ENCODE assay signal across 16 cellular contexts in the genomic region with DNA sequence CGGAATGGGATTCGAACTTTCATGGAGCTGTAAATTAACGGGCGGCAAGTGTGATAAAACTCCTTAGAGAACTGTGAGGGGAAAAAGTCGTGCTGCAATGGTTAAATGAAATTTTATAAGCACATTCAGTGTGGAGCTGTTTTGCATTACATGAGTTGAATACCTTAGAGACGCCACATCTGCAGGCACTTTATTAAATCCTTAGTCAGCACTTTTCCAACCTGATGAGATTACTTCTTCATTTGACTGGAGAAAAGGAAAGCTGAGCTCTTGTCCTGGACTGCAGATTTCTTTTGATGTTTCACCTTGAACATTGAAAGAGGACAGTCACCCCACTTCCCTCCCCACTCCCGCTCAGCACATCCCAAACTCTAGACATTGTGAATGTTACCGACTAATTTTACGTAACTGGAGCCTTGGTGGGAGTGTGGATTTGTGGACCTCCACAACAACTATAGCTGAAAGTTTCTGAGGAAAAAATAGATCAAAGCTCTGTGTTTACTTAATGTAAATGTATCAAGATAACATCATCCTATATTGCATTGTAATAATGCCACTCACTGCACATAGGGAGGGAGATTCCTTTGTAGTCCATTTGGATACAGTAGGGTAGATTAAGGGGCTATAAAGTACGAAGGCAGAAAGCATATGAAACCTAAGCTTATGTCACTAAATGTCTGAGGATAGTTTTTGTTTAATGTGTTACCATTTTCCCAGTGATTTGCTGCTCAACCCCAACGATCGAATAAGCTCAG.
A peak's percentile ranks its signal among the peaks of the same experiment; 100 is the strongest.
DNase-seq lines count a peak whose midpoint lies in the region; ATAC-seq and TF ChIP-seq lines count a peak whose summit lies in the region.
"Had no signal": no experiment of that assay in that cellular context is flagged by ENCODE, and none has a peak within 500 bp of the region (broad histone marks: within the 10 kb centered on the region; RNA-seq: fewer than 3 reads in every experiment).

No MANE protein-coding gene starts in this region.

- WGBS in right cardiac atrium, result 71% methylated on average over 12 of the region's 12 CpGs
- 75 to 88% methylated on average over 11 to 12 of the region's 12 CpGs for WGBS in esophagus squamous epithelium, 2 donors

- H3K27me3 ChIP-seq in right cardiac atrium (ENCODE audit: control insufficient read depth, insufficient read depth) (no peaks in the 10 kb centered on the region), esophagus squamous epithelium (no peaks in the 10 kb centered on the region), parathyroid adenoma (ENCODE audit: control insufficient read depth, insufficient read depth, low read length) (no peaks in the 10 kb centered on the region), uterus (no peaks in the 10 kb centered on the region)

- H3K4me3 ChIP-seq in right cardiac atrium (ENCODE audit: low read length) (no peak overlapping the region), esophagus squamous epithelium (no peak overlapping the region), parathyroid adenoma (ENCODE audit: low read depth, low read length) (no peak overlapping the region), uterus (no peak overlapping the region)

- H3K36me3 Mint-ChIP-seq in effector memory CD8-positive, alpha-beta T cell (ENCODE audit: insufficient read depth), result peaks cover 10% of the 10 kb centered on the region
- H3K36me3 Mint-ChIP-seq: memory B cell had no signal

- TF ChIP-seq POLR2A in esophagus squamous epithelium (IDR thresholded peaks at IDR 0.05) (no peak), uterus (IDR thresholded peaks at IDR 0.05) (no peak)

- peak overlapping the region; percentile 9 for H2AFZ ChIP-seq in parathyroid adenoma

- no peak for DNase-seq in right cardiac atrium
- DNase-seq in cardiac septum (ENCODE audit: low spot score), result no peak
- DNase-seq in esophagus squamous epithelium (lab: John Stamatoyannopoulos, UW), result no peak
- no peak for DNase-seq in uterus
- no peak for DNase-seq in COLO829 (ENCODE audit: low spot score)
- DNase-seq in effector memory CD8-positive, alpha-beta T cell, result no peak
- no peak for DNase-seq in stimulated activated CD4-positive, alpha-beta T cell treated with anti-CD3 and anti-CD28 coated beads, Interleukin-4, amount 100 ng/mL, for 1 hour
- DNase-seq: activated CD8-positive, alpha-beta T cell treated with anti-CD3 and anti-CD28 coated beads for 36 hours; NCI-H1436; NCI-H446; nucleus accumbens had no signal

- peak overlapping the region in 1 of 2 donors; percentile 87 for H3K27ac Mint-ChIP-seq in effector memory CD8-positive, alpha-beta T cell
- H3K27ac Mint-ChIP-seq: activated CD8-positive, alpha-beta T cell treated with anti-CD3 and anti-CD28 coated beads for 36 hours; memory B cell had no signal

- no peak overlapping the region for H3K9ac ChIP-seq in parathyroid adenoma

- H3K4me1 ChIP-seq in right cardiac atrium (ENCODE audit: control insufficient read depth, insufficient read depth, low read length) (peaks cover 32% of the 10 kb centered on the region), esophagus squamous epithelium (peaks cover 52 to 82% (median 53%) of the 10 kb centered on the region in 3 donors), parathyroid adenoma (peaks cover 24% of the 10 kb centered on the region), uterus (peaks cover 5 to 12% of the 10 kb centered on the region in 2 donors)

- H3K9me3 Mint-ChIP-seq in effector memory CD8-positive, alpha-beta T cell, result no peaks in the 10 kb centered on the region
- H3K9me3 Mint-ChIP-seq: activated CD8-positive, alpha-beta T cell treated with anti-CD3 and anti-CD28 coated beads for 36 hours; dendritic cell treated with granulocyte-macrophage colony-stimulating factor and Interleukin-4, amounts not matched to agents 40 ng/mL and 50 ng/mL, for 4 days; memory B cell had no signal

- no peaks in the 10 kb centered on the region for H3K79me2 ChIP-seq in parathyroid adenoma

- H3K27ac ChIP-seq in right cardiac atrium (ENCODE audit: low read length) (peak overlapping the region; percentile 95), esophagus squamous epithelium (peak overlapping the region; percentile 35 to 84 (median 80)), parathyroid adenoma (peak overlapping the region; percentile 71), uterus (peak overlapping the region; percentile 66 to 78)
- H3K27ac ChIP-seq: HL-60 had no signal

- no peaks in the 10 kb centered on the region for H3K27me3 Mint-ChIP-seq in effector memory CD8-positive, alpha-beta T cell
- H3K27me3 Mint-ChIP-seq: activated CD8-positive, alpha-beta T cell treated with anti-CD3 and anti-CD28 coated beads for 36 hours; dendritic cell treated with granulocyte-macrophage colony-stimulating factor and Interleukin-4, amounts not matched to agents 40 ng/mL and 50 ng/mL, for 4 days had no signal

- no peak for ATAC-seq in right cardiac atrium
- ATAC-seq in effector memory CD8-positive, alpha-beta T cell (replicated peaks), result no peak
- ATAC-seq: activated CD8-positive, alpha-beta T cell treated with anti-CD3 and anti-CD28 coated beads for 36 hours; SK-N-SH treated with all-trans-retinoic acid at 6 μM for 48 hours had no signal

- intact Hi-C loops in right cardiac atrium (cut with DNase I), result loop anchor here (5.0 to 10.0 kb wide), 7 partner anchors 107 to 477 kb away; a partner anchor contains a TSS
- intact Hi-C loops in cardiac septum (cut with DNase I), result loop anchor here (2.0 to 10.0 kb wide), 6 partner anchors 114 to 469 kb away; no protein-coding TSS in a partner anchor
- intact Hi-C loops in esophagus squamous epithelium (cut with DNase I), result loop anchor here (10.0 kb wide), 2 partner anchors 203 to 397 kb away; no protein-coding TSS in a partner anchor
- intact Hi-C loops in uterus (cut with DNase I; ENCODE audit: low total_unique reads), result loop anchor here (10.0 kb wide), 1 partner anchor 397 kb away; no protein-coding TSS in a partner anchor

- peaks cover 0 to 21% (median 4%) of the 10 kb centered on the region in 3 donors for H3K36me3 ChIP-seq in esophagus squamous epithelium
- no peaks in the 10 kb centered on the region for H3K36me3 ChIP-seq in parathyroid adenoma (ENCODE audit: control insufficient read depth, insufficient read depth, low read length)
- no peaks in the 10 kb centered on the region for H3K36me3 ChIP-seq in uterus

- H3K4me2 ChIP-seq in parathyroid adenoma (ENCODE audit: low read length), result peak overlapping the region; percentile 3

- H3K4me1 Mint-ChIP-seq in effector memory CD8-positive, alpha-beta T cell (ENCODE audit: low read depth in 2 of 2), result peaks cover 5 to 11% of the 10 kb centered on the region in 2 donors

- no peak for TF ChIP-seq CTCF in esophagus squamous epithelium (IDR thresholded peaks at IDR 0.05)
- TF ChIP-seq CTCF in parathyroid adenoma (IDR thresholded peaks at IDR 0.05), result no peak
- TF ChIP-seq CTCF in uterus (IDR thresholded peaks at IDR 0.05), result no peak

- no peaks in the 10 kb centered on the region for H3K9me3 ChIP-seq in right cardiac atrium (ENCODE audit: control insufficient read depth, low read length)
- no peaks in the 10 kb centered on the region for H3K9me3 ChIP-seq in esophagus squamous epithelium
- H3K9me3 ChIP-seq in parathyroid adenoma (ENCODE audit: control insufficient read depth, low read length), result no peaks in the 10 kb centered on the region
- H3K9me3 ChIP-seq in uterus, result no peaks in the 10 kb centered on the region

- no peak overlapping the region for H3K4me3 Mint-ChIP-seq in effector memory CD8-positive, alpha-beta T cell
- H3K4me3 Mint-ChIP-seq: activated CD8-positive, alpha-beta T cell treated with anti-CD3 and anti-CD28 coated beads for 36 hours; dendritic cell treated with granulocyte-macrophage colony-stimulating factor and Interleukin-4, amounts not matched to agents 40 ng/mL and 50 ng/mL, for 4 days; memory B cell had no signal
